ENCODE assay signal across 8 cellular contexts in genomic region chr9:62800451-62801371, GRCh38.
DNase-seq lines count a peak whose midpoint lies in the region; ATAC-seq and TF ChIP-seq lines count a peak whose summit lies in the region.
"Not testable (repeated sequence)": the region's sequence is repeated elsewhere in the genome, so short reads cannot be mapped to it uniquely, and the experiment has no call there.

No MANE protein-coding gene starts in this region.

- in situ Hi-C loops in GM18951 (cut with MboI; ENCODE audit: low sequenced_read_pairs, unreplicated experiment), result loop anchor here (25.0 kb wide), 1 partner anchor 1012 kb away; no protein-coding TSS in a partner anchor
- in situ Hi-C loops in mammary epithelial cell (cut with MboI; ENCODE audit: low sequenced_read_pairs in 2 of 2), result not testable (repeated sequence)

- H3K9me3 Mint-ChIP-seq in activated CD8-positive, alpha-beta T cell treated with anti-CD3 and anti-CD28 coated beads, Interleukin-2, amount 10 ng/mL, durations not matched to agents 7 days and 5 days (ENCODE audit: insufficient read depth); mesothelial cell of epicardium: not testable (repeated sequence)

- not testable (repeated sequence) for H4K20me1 ChIP-seq in mammary epithelial cell (ENCODE audit: insufficient read depth, low read length)

- not testable (repeated sequence) for H3K9me3 ChIP-seq in mammary epithelial cell (replicated peaks; ENCODE audit: insufficient read depth, low read length); heart left ventricle

- peaks cover 40% of the 10 kb centered on the region for H3K27me3 Mint-ChIP-seq in activated CD8-positive, alpha-beta T cell treated with anti-CD3 and anti-CD28 coated beads, Interleukin-2, amount 10 ng/mL, durations not matched to agents 7 days and 5 days (ENCODE audit: low read depth)
- H3K27me3 Mint-ChIP-seq in mesothelial cell of epicardium (ENCODE audit: low read depth), result peaks cover 68% of the 10 kb centered on the region

- TF ChIP-seq CTCF in mammary epithelial cell (conservative IDR thresholded peaks at IDR 0.05 in 1 of 2, IDR thresholded peaks at IDR 0.05 in 1 of 2; ENCODE audit: extremely low read depth in 1 of 2, insufficient read depth in 1 of 2, low read depth in 1 of 2, low read length in 2 of 2); heart left ventricle (IDR thresholded peaks at IDR 0.05); mesothelial cell of epicardium (IDR thresholded peaks at IDR 0.05; ENCODE audit: unreplicated experiment): not testable (repeated sequence)

- POLR2A ChIA-PET in activated CD8-positive, alpha-beta T cell treated with anti-CD3 and anti-CD28 coated beads, Interleukin-2, amount 10 ng/mL, durations not matched to agents 7 days and 5 days (lab: Charles Lee), result interaction anchor here (2.8 kb wide), 1 partner anchor 1017 kb away, joined by 19 read pairs; no protein-coding TSS in a partner anchor

- CTCF ChIA-PET in activated CD8-positive, alpha-beta T cell treated with anti-CD3 and anti-CD28 coated beads, Interleukin-2, amount 10 ng/mL, durations not matched to agents 7 days and 5 days (lab: Charles Lee), result interaction anchor here (1.4 kb wide), 1 partner anchor 1017 kb away, joined by 4 read pairs; no protein-coding TSS in a partner anchor
- CTCF ChIA-PET in mammary epithelial cell (lab: Charles Lee; ENCODE audit: low non-redundant PET), result not testable (repeated sequence)

- peak; percentile 2 for DNase-seq in AG08396 (ENCODE audit: low spot score)
- DNase-seq in HuH-7.5 (ENCODE audit: low spot score), result peak; percentile 1
- DNase-seq in activated CD8-positive, alpha-beta T cell treated with anti-CD3 and anti-CD28 coated beads, Interleukin-2, amount 10 ng/mL, durations not matched to agents 7 days and 5 days, result peak; percentile 50
- DNase-seq in mammary epithelial cell, result not testable (repeated sequence)
- DNase-seq in heart left ventricle, result peak in 2 of 5 donors; percentile 51 to 75
- DNase-seq in mesothelial cell of epicardium (ENCODE audit: low spot score in 2 of 2, unreplicated experiment in 2 of 2), result peak; percentile 35 to 57

- not testable (repeated sequence) for H3K27ac ChIP-seq in mammary epithelial cell (ENCODE audit: insufficient read depth, low read depth, low read length)
- peak overlapping the region in 10 of 12 donors; percentile 31 to 96 (median 70) for H3K27ac ChIP-seq in heart left ventricle
- peak overlapping the region in 15 of 21 experiments; percentile 14 to 96 (median 86) for H3K27ac ChIP-seq in skin epidermis

- H3K27ac Mint-ChIP-seq in activated CD8-positive, alpha-beta T cell treated with anti-CD3 and anti-CD28 coated beads, Interleukin-2, amount 10 ng/mL, durations not matched to agents 7 days and 5 days, result peak overlapping the region; percentile 88
- H3K27ac Mint-ChIP-seq in mesothelial cell of epicardium, result peak overlapping the region; percentile 14

- not testable (repeated sequence) for ATAC-seq in activated CD8-positive, alpha-beta T cell treated with anti-CD3 and anti-CD28 coated beads, Interleukin-2, amount 10 ng/mL, durations not matched to agents 7 days and 5 days
- ATAC-seq in heart left ventricle, result peak in 2 of 4 donors; percentile 2 to 18

- H3K4me3 ChIP-seq in mammary epithelial cell (replicated peaks in 1 of 3; ENCODE audit: insufficient read depth in 1 of 3, low read depth in 2 of 3, low read length in 3 of 3), result not testable (repeated sequence)
- H3K4me3 ChIP-seq in heart left ventricle (peak overlapping the region; percentile 15 to 88 (median 54)), skin epidermis (peak overlapping the region; percentile 13 to 65 (median 51))

- H3K4me2 ChIP-seq in mammary epithelial cell (ENCODE audit: insufficient read depth, low read depth, low read length), result peak overlapping the region; percentile 13

- not testable (repeated sequence) for H3K9ac ChIP-seq in mammary epithelial cell (ENCODE audit: insufficient read depth, low read length)

- peak overlapping the region; percentile 87 for H3K4me3 Mint-ChIP-seq in activated CD8-positive, alpha-beta T cell treated with anti-CD3 and anti-CD28 coated beads, Interleukin-2, amount 10 ng/mL, durations not matched to agents 7 days and 5 days
- peak overlapping the region; percentile 56 for H3K4me3 Mint-ChIP-seq in mesothelial cell of epicardium

- not testable (repeated sequence) for H3K79me2 ChIP-seq in mammary epithelial cell (ENCODE audit: insufficient read depth, low read length)

- peak; percentile 35 for TF ChIP-seq POLR2A in GM18951 (IDR thresholded peaks at IDR 0.05; ENCODE audit: extremely low read depth, insufficient read depth, insufficient read length)
- TF ChIP-seq POLR2A in heart left ventricle (IDR thresholded peaks at IDR 0.05), result not testable (repeated sequence)

- peaks cover 31% of the 10 kb centered on the region for H3K36me3 Mint-ChIP-seq in activated CD8-positive, alpha-beta T cell treated with anti-CD3 and anti-CD28 coated beads, Interleukin-2, amount 10 ng/mL, durations not matched to agents 7 days and 5 days (ENCODE audit: low read depth)
- not testable (repeated sequence) for H3K36me3 Mint-ChIP-seq in mesothelial cell of epicardium

- WGBS in mammary epithelial cell (ENCODE audit: low coverage, missing lambda C conversion rate), result 69% methylated on average over 29 of the region's 30 CpGs
- 31 to 43% (median 41%) methylated on average over 29 to 30 of the region's 30 CpGs for WGBS in heart left ventricle, 4 donors

- not testable (repeated sequence) for BruUV-seq in mammary epithelial cell (replicated peaks; lab: Mats Ljungman, UMichigan)

- not testable (repeated sequence) for H3K36me3 ChIP-seq in mammary epithelial cell (ENCODE audit: insufficient read depth, low read length); heart left ventricle

- H3K4me1 Mint-ChIP-seq in activated CD8-positive, alpha-beta T cell treated with anti-CD3 and anti-CD28 coated beads, Interleukin-2, amount 10 ng/mL, durations not matched to agents 7 days and 5 days (ENCODE audit: low read depth), result peaks cover 37% of the 10 kb centered on the region
- H3K4me1 Mint-ChIP-seq in mesothelial cell of epicardium, result peaks cover 25% of the 10 kb centered on the region

- not testable (repeated sequence) for H3K27me3 ChIP-seq in mammary epithelial cell (ENCODE audit: insufficient read depth, low read length)
- peaks cover 28 to 67% (median 56%) of the 10 kb centered on the region in 9 donors for H3K27me3 ChIP-seq in heart left ventricle

- H3K4me1 ChIP-seq in mammary epithelial cell (ENCODE audit: insufficient read depth, low read length) (peaks cover 10% of the 10 kb centered on the region), heart left ventricle (peaks cover 3 to 38% (median 16%) of the 10 kb centered on the region in 12 donors)

- intact Hi-C loops in mammary epithelial cell (cut with micrococcal nuclease); heart left ventricle (cut with DNase I): not testable (repeated sequence)

- not testable (repeated sequence) for H2AFZ ChIP-seq in mammary epithelial cell (ENCODE audit: low read depth, low read length)

- dilution Hi-C loops in mammary epithelial cell (cut with HindIII; ENCODE audit: low sequenced_read_pairs), result not testable (repeated sequence)
